In the genomic region with DNA sequence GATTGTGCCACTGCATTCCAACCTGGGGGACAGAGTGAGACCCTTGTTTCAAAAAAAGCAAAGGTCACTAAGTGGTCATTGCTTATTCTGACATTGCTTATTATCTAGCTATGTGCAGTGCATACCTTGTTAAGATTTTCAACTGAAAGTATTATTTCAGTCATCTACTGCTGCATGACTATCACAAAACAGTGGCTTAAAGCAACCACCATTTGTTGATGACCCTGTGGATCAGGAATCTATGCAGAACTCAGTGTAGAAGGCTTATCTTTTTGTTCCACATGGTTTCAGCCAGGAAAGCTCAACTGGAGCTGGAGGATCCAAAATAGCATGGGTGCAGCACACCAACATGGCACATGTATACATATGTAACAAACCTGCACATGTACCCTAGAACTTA, we compare ENCODE assay signal across 9 cellular contexts. TPM values are rescaled to one million over a fixed set of nuclear protein-coding genes. Genes with fewer than 3 reads are reported as not detected.
"Had no signal": no experiment of that assay in that cellular context is flagged by ENCODE, and none has a peak within 500 bp of the region (broad histone marks: within the 10 kb centered on the region; RNA-seq: fewer than 3 reads in every experiment).

No MANE protein-coding gene starts in this region.

- H3K4me3 Mint-ChIP-seq: IgD-negative memory B cell had no signal

- H3K36me3 Mint-ChIP-seq: IgD-negative memory B cell had no signal

- H3K4me2 ChIP-seq: KMS-11 had no signal

- H3K27ac ChIP-seq: HL-60, KMS-11 had no signal

- ATAC-seq: HepG2 had no signal

- H3K27me3 Mint-ChIP-seq: IgD-negative memory B cell had no signal

- H3K9ac ChIP-seq: KMS-11 had no signal

- H3K27ac Mint-ChIP-seq: IgD-negative memory B cell had no signal

- DNase-seq: IMR-90, KBM-7, KG1 had no signal

- FAIRE-seq: HTR-8/SVneo had no signal

RNA-seq across cellular contexts. Expression of gene ENKUR, which starts 23.6 kb away (rescaled TPM):
- total RNA-seq: HT-29, IMR-90 had no signal
- polyA plus RNA-seq: IMR-90 had no signal
